In genomic region chr3:172256101-172256687, GRCh38 we compare ENCODE assay signal across 12 cellular contexts.
DNase-seq lines count a peak whose midpoint lies in the region; TF ChIP-seq lines count a peak whose summit lies in the region.
"Had no signal": no experiment of that assay in that cellular context is flagged by ENCODE, and none has a peak within 500 bp of the region (broad histone marks: within the 10 kb centered on the region; RNA-seq: fewer than 3 reads in every experiment).

No MANE protein-coding gene starts in this region.

- H3K9me3 Mint-ChIP-seq in endothelial cell (ENCODE audit: unreplicated experiment): no peaks in the 10 kb centered on the region
- H3K9me3 Mint-ChIP-seq: activated CD8-positive, alpha-beta T cell treated with anti-CD3 and anti-CD28 coated beads for 36 hours; central memory CD8-positive, alpha-beta T cell had no signal

- peak overlapping the region in 1 of 2 experiments; percentile 37 for H3K18ac ChIP-seq in mesenchymal stem cell (ENCODE audit: low read depth in 1 of 2, low read length in 2 of 2)

- no peak overlapping the region for H2BK12ac ChIP-seq in mesenchymal stem cell (ENCODE audit: low read length in 2 of 2)

- no peak overlapping the region for H3K23ac ChIP-seq in mesenchymal stem cell (ENCODE audit: low read length in 2 of 2)

- H3K36me3 ChIP-seq in mesenchymal stem cell (ENCODE audit: control insufficient read depth in 1 of 2, insufficient read depth in 2 of 2, low read depth in 1 of 2, low read length in 2 of 2): peaks cover 15 to 62% of the 10 kb centered on the region in 2 experiments
- H3K36me3 ChIP-seq in BE2C: no peaks in the 10 kb centered on the region; the same call in 1 of the 2 replicates

- 89% methylated on average over 2 of the region's 2 CpGs for WGBS in mesenchymal stem cell

- H3K4me3 Mint-ChIP-seq in endothelial cell (ENCODE audit: unreplicated experiment): peak overlapping the region; percentile 66
- H3K4me3 Mint-ChIP-seq: activated CD8-positive, alpha-beta T cell treated with anti-CD3 and anti-CD28 coated beads for 36 hours; central memory CD8-positive, alpha-beta T cell had no signal

- peaks cover 4% of the 10 kb centered on the region for H3K27me3 Mint-ChIP-seq in endothelial cell (ENCODE audit: unreplicated experiment)
- H3K27me3 Mint-ChIP-seq: activated CD8-positive, alpha-beta T cell treated with anti-CD3 and anti-CD28 coated beads for 36 hours; central memory CD8-positive, alpha-beta T cell had no signal

- peaks cover 12% of the 10 kb centered on the region for H3K79me1 ChIP-seq in mesenchymal stem cell (replicated peaks; ENCODE audit: low read length, poor library complexity, severe bottlenecking)

- H2BK15ac ChIP-seq in mesenchymal stem cell (ENCODE audit: low read depth, poor library complexity, severe bottlenecking): no peak overlapping the region

- 0 out of 2 replicates have a peak overlapping the region, but pooled peaks have one; percentile 3 for H3K27ac ChIP-seq in HL-60 (replicated peaks)
- H3K27ac ChIP-seq in mesenchymal stem cell (ENCODE audit: low read length, poor library complexity, severe bottlenecking): peak overlapping the region; percentile 100

- H3K4ac ChIP-seq in mesenchymal stem cell (ENCODE audit: low read depth in 1 of 2, low read length in 2 of 2): no peak overlapping the region

- no peak overlapping the region for H2AFZ ChIP-seq in mesenchymal stem cell (ENCODE audit: low read depth, low read length)

- H3K4me3 ChIP-seq in HL-60 (replicated peaks; ENCODE audit: insufficient read depth, low read length) (no peak overlapping the region), mesenchymal stem cell (ENCODE audit: insufficient read depth in 1 of 2, low read depth in 1 of 2, low read length in 2 of 2) (no peak overlapping the region), BE2C (ENCODE audit: low read depth, low read length) (no peak overlapping the region)

- H2BK5ac ChIP-seq in mesenchymal stem cell (ENCODE audit: low read depth, low read length, poor library complexity, severe bottlenecking): peak overlapping the region; percentile 53

- H4K91ac ChIP-seq in mesenchymal stem cell (ENCODE audit: low read length): no peak overlapping the region

- peak overlapping the region; percentile 25 for H3K9ac ChIP-seq in mesenchymal stem cell (ENCODE audit: low read length)

- H2AK5ac ChIP-seq in mesenchymal stem cell (ENCODE audit: low read length, severe bottlenecking): peak overlapping the region; percentile 93

- DNase-seq in HL-60 (ENCODE audit: low read depth in 1 of 2, low spot score in 1 of 2): no peak
- DNase-seq in endothelial cell (ENCODE audit: low spot score): no peak
- peak; percentile 67 for DNase-seq in mesenchymal stem cell
- peak; percentile 59 for DNase-seq in stromal cell of bone marrow (ENCODE audit: low read depth)
- DNase-seq in NCI-H345 (lab: John Stamatoyannopoulos, UW): no peak
- DNase-seq in BE2C: no peak
- no peak for DNase-seq in NCI-H510A treated with DMSO at 0.1 percent for 48 hours (lab: John Stamatoyannopoulos, UW)
- DNase-seq in DMS 273 treated with DMSO at 0.1 percent for 48 hours (lab: John Stamatoyannopoulos, UW): no peak
- DNase-seq: activated CD8-positive, alpha-beta T cell treated with anti-CD3 and anti-CD28 coated beads for 36 hours; NCI-H1417 treated with DMSO at 0.1 percent for 48 hours; stimulated activated CD4-positive, alpha-beta T cell treated with anti-CD3 and anti-CD28 coated beads, Interleukin-12 subunit alpha, Interleukin-12 subunit beta, amount 100 ng/mL, for 4 hours had no signal

- H3K4me1 Mint-ChIP-seq in endothelial cell (ENCODE audit: unreplicated experiment): peaks cover 55% of the 10 kb centered on the region
- H3K4me1 Mint-ChIP-seq: central memory CD8-positive, alpha-beta T cell had no signal

- H3K9me3 ChIP-seq in mesenchymal stem cell (ENCODE audit: control insufficient read depth, low read length) (no peaks in the 10 kb centered on the region), BE2C (no peaks in the 10 kb centered on the region)

- no peak overlapping the region for H3K4me2 ChIP-seq in mesenchymal stem cell (ENCODE audit: low read length, poor library complexity, severe bottlenecking)

- H3K27me3 ChIP-seq in HL-60 (ENCODE audit: insufficient read depth, poor library complexity, severe bottlenecking): no peaks in the 10 kb centered on the region
- H3K27me3 ChIP-seq in mesenchymal stem cell (ENCODE audit: control insufficient read depth in 1 of 2, insufficient read depth in 1 of 2, low read length in 2 of 2): no peaks in the 10 kb centered on the region
- H3K27me3 ChIP-seq in BE2C: no peaks in the 10 kb centered on the region

- H3K14ac ChIP-seq in mesenchymal stem cell (ENCODE audit: low read length in 2 of 2): no peak overlapping the region

- peaks cover 34% of the 10 kb centered on the region for H3K36me3 Mint-ChIP-seq in endothelial cell (ENCODE audit: low read depth, unreplicated experiment)

- H4K8ac ChIP-seq in mesenchymal stem cell (ENCODE audit: low read length): peak overlapping the region; percentile 1

- H2BK120ac ChIP-seq in mesenchymal stem cell (ENCODE audit: low read depth, low read length): no peak overlapping the region

- peak overlapping the region; percentile 50 for H3K27ac Mint-ChIP-seq in endothelial cell (ENCODE audit: unreplicated experiment)
- H3K27ac Mint-ChIP-seq: activated CD8-positive, alpha-beta T cell treated with anti-CD3 and anti-CD28 coated beads for 36 hours had no signal

- H3K4me1 ChIP-seq in mesenchymal stem cell (ENCODE audit: control insufficient read depth, insufficient read depth, low read depth, low read length) (peaks cover 15% of the 10 kb centered on the region), BE2C (peaks cover 4% of the 10 kb centered on the region; the same call in 1 of the 2 replicates)

- TF ChIP-seq CTCF in HL-60 (IDR thresholded peaks at IDR 0.05; ENCODE audit: insufficient read depth, low read length) (no peak), endothelial cell (IDR thresholded peaks at IDR 0.05; ENCODE audit: unreplicated experiment) (no peak), BE2C (IDR thresholded peaks at IDR 0.05; ENCODE audit: low read depth, low read length) (no peak)

Comparison
In these comparisons a context has a peak if more than half of its experiments do, and no peak if none do; other contexts are left out.
1. DNase-seq: peak in mesenchymal stem cell (single experiment) and stromal cell of bone marrow (single experiment); none in HL-60 (0 of 2), endothelial cell (single experiment), NCI-H345 (single experiment), BE2C (single experiment), NCI-H510A treated with DMSO at 0.1 percent for 48 hours (single experiment) and DMS 273 treated with DMSO at 0.1 percent for 48 hours (single experiment).